In the genomic region with DNA sequence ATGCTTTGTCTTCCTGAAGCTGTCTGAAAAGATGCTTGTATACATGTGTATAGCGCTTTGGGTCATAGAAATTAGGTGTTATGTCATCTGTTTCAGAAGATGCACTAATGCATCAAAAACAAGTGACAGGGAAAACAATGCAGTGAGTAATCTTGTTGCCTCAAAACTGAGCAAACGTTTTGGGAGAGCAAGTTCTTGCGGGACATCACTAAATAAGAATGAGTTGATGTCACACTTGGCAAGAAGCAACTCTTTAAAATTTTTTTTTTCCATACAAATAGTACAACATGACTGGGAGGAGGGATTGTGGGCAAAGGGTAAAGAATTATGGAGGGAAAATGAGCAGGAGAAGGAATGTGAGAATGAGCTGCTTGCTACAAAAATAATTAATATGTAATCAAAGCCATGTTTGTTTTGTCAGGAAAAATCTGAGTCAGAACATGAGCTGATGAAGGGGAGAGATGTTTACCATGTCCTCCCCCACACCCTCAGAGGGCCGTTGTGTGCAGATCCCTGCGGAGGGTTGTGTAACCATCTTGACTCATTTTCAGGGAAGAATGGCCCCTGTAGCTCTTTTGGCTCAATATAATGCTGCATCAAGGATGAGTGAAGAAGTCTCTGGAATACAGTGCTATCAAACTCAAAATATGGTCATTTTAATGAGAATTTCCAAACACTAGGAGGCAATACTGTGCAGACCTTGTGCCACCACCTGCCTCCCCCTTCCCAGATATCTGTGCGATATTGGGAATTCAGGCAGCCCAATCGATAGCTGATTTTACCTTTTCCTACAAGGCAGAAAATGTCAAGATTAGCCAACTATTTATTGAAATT, we compare ENCODE assay signal across 8 cellular contexts. TPM values are rescaled to one million over a fixed set of nuclear protein-coding genes. Genes with fewer than 3 reads are reported as not detected.
A peak's percentile ranks its signal among the peaks of the same experiment; 100 is the strongest.
DNase-seq lines count a peak whose midpoint lies in the region; ATAC-seq and TF ChIP-seq lines count a peak whose summit lies in the region.

No MANE protein-coding gene starts in this region.

- no peaks in the 10 kb centered on the region for H3K9me3 ChIP-seq in muscle layer of duodenum (ENCODE audit: control insufficient read depth in 1 of 2, low read length in 2 of 2)
- no peaks in the 10 kb centered on the region for H3K9me3 ChIP-seq in effector memory CD4-positive, alpha-beta T cell (ENCODE audit: control insufficient read depth, low read length)

- no peak for TF ChIP-seq CTCF in AG04449 (IDR thresholded peaks at IDR 0.05; ENCODE audit: insufficient read depth, low read length, missing control alignments)
- TF ChIP-seq CTCF in chondrocyte (IDR thresholded peaks at IDR 0.05), result peak; percentile 64

- DNase-seq in AG04449 (ENCODE audit: low read depth, low spot score), result peak; percentile 84
- DNase-seq in M059J (ENCODE audit: low read depth), result peak; percentile 88
- DNase-seq in chondrocyte (ENCODE audit: low spot score), result no peak
- DNase-seq in HUDEP-2 (lab: John Stamatoyannopoulos, UW; ENCODE audit: unreplicated experiment in 76 of 76), result no peak
- no peak for DNase-seq in effector memory CD4-positive, alpha-beta T cell
- DNase-seq in germinal center (ENCODE audit: low spot score), result no peak

- H3K4me3 Mint-ChIP-seq in chondrocyte (ENCODE audit: unreplicated experiment), result no peak overlapping the region

- POLR2A ChIA-PET in AG04449 (lab: Yijun Ruan, JAX), result interaction anchor here (0.6 kb wide), 1 partner anchor 248 kb away, joined by 5 read pairs; no protein-coding TSS in a partner anchor

- ATAC-seq in GM21381 (IDR thresholded peaks at IDR 0.05; ENCODE audit: unreplicated experiment), result no peak

- H3K4me3 ChIP-seq in AG04449 (ENCODE audit: low read depth, low read length) (no peak overlapping the region), muscle layer of duodenum (ENCODE audit: low read depth in 1 of 2, low read length in 2 of 2) (no peak overlapping the region)
- no peak overlapping the region for H3K4me3 ChIP-seq in effector memory CD4-positive, alpha-beta T cell (ENCODE audit: insufficient read depth, low read depth, low read length, poor library complexity, severe bottlenecking)

- peak overlapping the region; percentile 66 for H3K27ac Mint-ChIP-seq in chondrocyte (ENCODE audit: unreplicated experiment)

- H3K36me3 Mint-ChIP-seq in chondrocyte (ENCODE audit: low read depth), result peaks cover 1% of the 10 kb centered on the region

- H3K9me3 Mint-ChIP-seq in chondrocyte (ENCODE audit: low read depth), result no peaks in the 10 kb centered on the region

- peak overlapping the region; percentile 76 for H3K27ac ChIP-seq in muscle layer of duodenum (ENCODE audit: low read length)
- no peak overlapping the region for H3K27ac ChIP-seq in effector memory CD4-positive, alpha-beta T cell (ENCODE audit: insufficient read depth, low read length, poor library complexity, severe bottlenecking)

- no peaks in the 10 kb centered on the region for H3K27me3 ChIP-seq in muscle layer of duodenum (ENCODE audit: low read depth, low read length)
- H3K27me3 ChIP-seq in effector memory CD4-positive, alpha-beta T cell (replicated peaks; ENCODE audit: control insufficient read depth, insufficient read depth, low read length, poor library complexity, severe bottlenecking), result no peaks in the 10 kb centered on the region

- H3K4me1 Mint-ChIP-seq in chondrocyte (ENCODE audit: low read depth), result peaks cover 18% of the 10 kb centered on the region

- CTCF ChIA-PET in AG04449 (lab: Yijun Ruan, JAX), result interaction anchor here (0.9 to 2.9 kb wide), 5 partner anchors 13 to 165 kb away, joined by 3 to 12 read pairs (median 4); a partner anchor contains a TSS

- no peaks in the 10 kb centered on the region for H3K36me3 ChIP-seq in muscle layer of duodenum (ENCODE audit: control insufficient read depth in 1 of 2, insufficient read depth in 2 of 2, low read length in 2 of 2)
- no peaks in the 10 kb centered on the region for H3K36me3 ChIP-seq in effector memory CD4-positive, alpha-beta T cell (ENCODE audit: control insufficient read depth, insufficient read depth, low read length)

- H3K4me1 ChIP-seq in muscle layer of duodenum (ENCODE audit: control insufficient read depth in 1 of 2, insufficient read depth in 2 of 2, low read length in 2 of 2), result peaks cover 0 to 5% of the 10 kb centered on the region in 2 donors
- no peaks in the 10 kb centered on the region for H3K4me1 ChIP-seq in effector memory CD4-positive, alpha-beta T cell (ENCODE audit: control insufficient read depth, insufficient read depth, low read length, poor library complexity, severe bottlenecking)

- no peaks in the 10 kb centered on the region for H3K27me3 Mint-ChIP-seq in chondrocyte (ENCODE audit: low read depth)

RNA-seq across cellular contexts. Expression of a gene that starts 41.4 kb away (rescaled TPM):
- 5.4 and 11.2 TPM in 2 replicates for total RNA-seq in M059J (2014; rRNA removed; shearing (Covaris generic))
- 9.3 to 12.3 TPM (median 11.3 TPM) in 3 replicates for total RNA-seq in chondrocyte

RNA-seq across cellular contexts. Expression of a gene that starts 48.2 kb away (rescaled TPM):
- total RNA-seq in M059J (2014; rRNA removed; shearing (Covaris generic)), result 6.6 and 10.3 TPM in 2 replicates
- 9.3 to 14.3 TPM (median 12.0 TPM) in 3 replicates for total RNA-seq in chondrocyte

Comparison
In these comparisons a context has a peak if more than half of its experiments do, and no peak if none do; other contexts are left out.
1. DNase-seq: peak in AG04449 (single experiment) and M059J (single experiment); none in chondrocyte (single experiment), HUDEP-2 (0 of 76), effector memory CD4-positive, alpha-beta T cell (0 of 3) and germinal center (single experiment).